In genomic region chr3:111538687-111539086, GRCh38 we compare ENCODE assay signal across 8 cellular contexts. TPM values are rescaled to one million over a fixed set of nuclear protein-coding genes. Genes with fewer than 3 reads are reported as not detected.
DNase-seq lines count a peak whose midpoint lies in the region; ATAC-seq, FAIRE-seq and TF ChIP-seq lines count a peak whose summit lies in the region.

No MANE protein-coding gene starts in this region.

- POLR2A ChIA-PET in CD8-positive, alpha-beta memory T cell (lab: Charles Lee): interaction anchor here (1.2 kb wide), 1 partner anchor 9 kb away, joined by 3 read pairs; no protein-coding TSS in a partner anchor
- POLR2A ChIA-PET in HEK293T (lab: Yijun Ruan, JAX): no interaction called here

- peak overlapping the region; percentile 11 to 88 (median 82) for H3K4me3 Mint-ChIP-seq in CD8-positive, alpha-beta memory T cell
- no peak overlapping the region for H3K4me3 Mint-ChIP-seq in astrocyte (ENCODE audit: unreplicated experiment)

- H3K4me1 Mint-ChIP-seq in CD8-positive, alpha-beta memory T cell: peaks cover 41 to 70% (median 62%) of the 10 kb centered on the region in 3 donors
- peaks cover 33% of the 10 kb centered on the region for H3K4me1 Mint-ChIP-seq in astrocyte (ENCODE audit: low read depth, unreplicated experiment)

- no peak overlapping the region for H3K9ac ChIP-seq in astrocyte (ENCODE audit: low read length)

- H3K9me3 ChIP-seq in CD8-positive, alpha-beta memory T cell (ENCODE audit: low read length): no peaks in the 10 kb centered on the region
- H3K9me3 ChIP-seq in astrocyte (ENCODE audit: insufficient read depth, low read depth, low read length) (no peaks in the 10 kb centered on the region), BE2C (no peaks in the 10 kb centered on the region)

- no peaks in the 10 kb centered on the region for H3K27me3 Mint-ChIP-seq in CD8-positive, alpha-beta memory T cell
- H3K27me3 Mint-ChIP-seq in astrocyte (ENCODE audit: low read depth, unreplicated experiment): no peaks in the 10 kb centered on the region

- CTCF ChIA-PET in CD8-positive, alpha-beta memory T cell (lab: Charles Lee): interaction anchor here (0.9 to 3.8 kb wide), 6 partner anchors 10 to 1228 kb away, joined by 3 to 18 read pairs (median 4); no protein-coding TSS in a partner anchor
- CTCF ChIA-PET in HEK293T (lab: Yijun Ruan, JAX): interaction anchor here (0.6 kb wide), 1 partner anchor 1519 kb away, joined by 5 read pairs; no protein-coding TSS in a partner anchor

- peak; percentile 22 for ATAC-seq in GM21619 (IDR thresholded peaks at IDR 0.05; ENCODE audit: unreplicated experiment)

- peak overlapping the region in 7 of 8 donors; percentile 78 to 99 (median 93) for H3K27ac Mint-ChIP-seq in CD8-positive, alpha-beta memory T cell
- H3K27ac Mint-ChIP-seq in astrocyte (ENCODE audit: unreplicated experiment): peak overlapping the region; percentile 27

- peak overlapping the region; percentile 52 for H3K4me3 ChIP-seq in CD8-positive, alpha-beta memory T cell (ENCODE audit: low read length)
- no peak overlapping the region for H3K4me3 ChIP-seq in astrocyte (ENCODE audit: insufficient read depth, low read depth, low read length)
- no peak overlapping the region for H3K4me3 ChIP-seq in BE2C (ENCODE audit: low read depth, low read length)

- no peak overlapping the region for H3K27ac ChIP-seq in CD8-positive, alpha-beta memory T cell (ENCODE audit: low read depth, low read length)
- no peak overlapping the region for H3K27ac ChIP-seq in astrocyte (ENCODE audit: low read depth, low read length)

- no peaks in the 10 kb centered on the region for H3K9me3 Mint-ChIP-seq in CD8-positive, alpha-beta memory T cell
- no peaks in the 10 kb centered on the region for H3K9me3 Mint-ChIP-seq in astrocyte (ENCODE audit: unreplicated experiment)

- no peaks in the 10 kb centered on the region for H3K36me3 ChIP-seq in CD8-positive, alpha-beta memory T cell (ENCODE audit: insufficient read depth, low read length)
- H3K36me3 ChIP-seq in astrocyte (ENCODE audit: insufficient read depth, low read length) (no peaks in the 10 kb centered on the region), BE2C (no peaks in the 10 kb centered on the region)

- no peak for TF ChIP-seq POLR2A in H54 (IDR thresholded peaks at IDR 0.05; ENCODE audit: low read depth, low read length)

- peaks cover 0 to 16% (median 0%) of the 10 kb centered on the region in 3 donors for H3K36me3 Mint-ChIP-seq in CD8-positive, alpha-beta memory T cell
- no peaks in the 10 kb centered on the region for H3K36me3 Mint-ChIP-seq in astrocyte (ENCODE audit: low read depth, unreplicated experiment)

- TF ChIP-seq CTCF in astrocyte (IDR thresholded peaks at IDR 0.05; ENCODE audit: insufficient read depth, low read depth, low read length) (no peak), BE2C (IDR thresholded peaks at IDR 0.05; ENCODE audit: low read depth, low read length) (no peak)

- DNase-seq in CD8-positive, alpha-beta memory T cell: peak in 3 of 5 donors; percentile 22 to 45 (median 23)
- peak; percentile 31 for DNase-seq in HTR-8/SVneo (ENCODE audit: insufficient read length, low spot score)
- DNase-seq in astrocyte (ENCODE audit: low read depth): peak; percentile 66
- no peak for DNase-seq in HEK293T (ENCODE audit: extremely low spot score)
- DNase-seq in H54 (ENCODE audit: insufficient read length, low spot score): no peak
- no peak for DNase-seq in BE2C
- DNase-seq in NCI-H2107 (lab: John Stamatoyannopoulos, UW): no peak

- no peaks in the 10 kb centered on the region for H4K20me1 ChIP-seq in astrocyte (ENCODE audit: insufficient read depth, low read length)

- H3K79me2 ChIP-seq in astrocyte (ENCODE audit: insufficient read depth, low read length): no peaks in the 10 kb centered on the region

- H3K27me3 ChIP-seq in CD8-positive, alpha-beta memory T cell (ENCODE audit: insufficient read depth, low read length, poor library complexity, severe bottlenecking): no peaks in the 10 kb centered on the region
- H3K27me3 ChIP-seq in astrocyte (ENCODE audit: insufficient read depth, low read length) (no peaks in the 10 kb centered on the region), BE2C (no peaks in the 10 kb centered on the region)

- peak overlapping the region; percentile 44 for H2AFZ ChIP-seq in astrocyte (ENCODE audit: low read depth, low read length)

- FAIRE-seq in HTR-8/SVneo (lab: Jason Lieb, UNC) (no peak), astrocyte (lab: Jason Lieb, UNC) (peak; percentile 55), H54 (lab: Jason Lieb, UNC) (no peak)

- H3K4me2 ChIP-seq in astrocyte (ENCODE audit: low read length): peak overlapping the region; percentile 71

- H3K4me1 ChIP-seq in CD8-positive, alpha-beta memory T cell (ENCODE audit: insufficient read depth, low read length): peaks cover 37% of the 10 kb centered on the region
- H3K4me1 ChIP-seq in astrocyte (ENCODE audit: insufficient read depth, low read length) (peaks cover 33% of the 10 kb centered on the region), BE2C (no peaks in the 10 kb centered on the region; the same call in 1 of the 2 replicates)

TF ChIP-seq in HEK293T, 16 proteins besides CTCF, POLR2A, EP300 and RAD21:
- TF ChIP-seq BHLHE40 (IDR thresholded peaks at IDR 0.05; ENCODE audit: borderline replicate concordance) (no peak), ELF4 (IDR thresholded peaks at IDR 0.05) (no peak), PKNOX1 (IDR thresholded peaks at IDR 0.05) (no peak), FOXA1 (IDR thresholded peaks at IDR 0.05) (no peak), CTBP1 (IDR thresholded peaks at IDR 0.05; ENCODE audit: borderline replicate concordance) (no peak), ZNF384 (IDR thresholded peaks at IDR 0.05) (no peak), LEF1 (IDR thresholded peaks at IDR 0.05; ENCODE audit: borderline replicate concordance) (no peak), SUZ12 (IDR thresholded peaks at IDR 0.05) (no peak), NFRKB (IDR thresholded peaks at IDR 0.05) (no peak), FOXM1 (IDR thresholded peaks at IDR 0.05; ENCODE audit: borderline replicate concordance) (no peak), TARDBP (IDR thresholded peaks at IDR 0.05) (no peak), L3MBTL2 (conservative IDR thresholded peaks at IDR 0.05) (no peak), ARNT (IDR thresholded peaks at IDR 0.05) (no peak), SP1 (IDR thresholded peaks at IDR 0.05) (no peak), FOXK2 (IDR thresholded peaks at IDR 0.05) (no peak), HDGF (IDR thresholded peaks at IDR 0.05; ENCODE audit: borderline replicate concordance) (no peak)

RNA-seq across cellular contexts. Expression of gene CD96, which starts 3.3 kb away (rescaled TPM):
- 10 to 100 TPM; 69.1 to 80.9 TPM for total RNA-seq in CD8-positive, alpha-beta memory T cell
- polyA plus RNA-seq in CD8-positive, alpha-beta memory T cell: 262 TPM
- 0.61 and 1.0 TPM in 2 replicates for total RNA-seq in astrocyte
- polyA plus RNA-seq in BE2C (2012; ENCODE audit: insufficient read depth, insufficient read length, low read depth): 1.8 TPM

RNA-seq across cellular contexts. Expression of gene ZBED2, which starts 56.5 kb away (rescaled TPM):
- 100 to 1,000 TPM; 547 to 551 TPM for total RNA-seq in CD8-positive, alpha-beta memory T cell
- 0.51 TPM for polyA plus RNA-seq in CD8-positive, alpha-beta memory T cell
- 0.36 and 1.0 TPM in 2 replicates for total RNA-seq in astrocyte
- not detected for polyA plus RNA-seq in BE2C (2012; ENCODE audit: insufficient read depth, insufficient read length, low read depth)

Comparison
In these comparisons a context has a peak if more than half of its experiments do, and no peak if none do; other contexts are left out.
1. DNase-seq: peak in CD8-positive, alpha-beta memory T cell (3 of 5), HTR-8/SVneo (single experiment) and astrocyte (single experiment); none in HEK293T (single experiment), H54 (single experiment), BE2C (single experiment) and NCI-H2107 (single experiment).
2. RNA of gene CD96, which starts 3.3 kb away (total RNA-seq): 69.1 to 80.9 TPM in CD8-positive, alpha-beta memory T cell; 0.61 to 1.0 TPM in astrocyte; every median in the first group is over 10 times any median in the second.
3. RNA of gene ZBED2, which starts 56.5 kb away (total RNA-seq): 547 to 551 TPM in CD8-positive, alpha-beta memory T cell; 0.36 to 1.0 TPM in astrocyte; every median in the first group is over 100 times any median in the second.